ENCODE assay signal across 1 cellular context in genomic region chr17:43556292-43556691, GRCh38.
TF ChIP-seq lines count a peak whose summit lies in the region.

No MANE protein-coding gene starts in this region.

TF ChIP-seq in K562, 482 proteins besides CTCF, POLR2A, EP300 and RAD21 (continued from another document and continues in another):
- TF ChIP-seq ZNF318 (IDR thresholded peaks at IDR 0.05; ENCODE audit: borderline replicate concordance in 1 of 2, low read depth in 1 of 2): peak in 1 of 2 experiments; percentile 60; a peak in 2 of 4 replicates
- TF ChIP-seq ZNF431 (CRISPR knock-in tag; IDR thresholded peaks at IDR 0.05): no peak
- no peak for TF ChIP-seq ZNF224 (CRISPR knock-in tag; IDR thresholded peaks at IDR 0.05)
- TF ChIP-seq, protein P1, sequence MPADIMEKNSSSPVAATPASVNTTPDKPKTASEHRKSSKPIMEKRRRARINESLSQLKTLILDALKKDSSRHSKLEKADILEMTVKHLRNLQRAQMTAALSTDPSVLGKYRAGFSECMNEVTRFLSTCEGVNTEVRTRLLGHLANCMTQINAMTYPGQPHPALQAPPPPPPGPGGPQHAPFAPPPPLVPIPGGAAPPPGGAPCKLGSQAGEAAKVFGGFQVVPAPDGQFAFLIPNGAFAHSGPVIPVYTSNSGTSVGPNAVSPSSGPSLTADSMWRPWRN (IDR thresholded peaks at IDR 0.05; ENCODE audit: low read depth): peak; percentile 82
- no peak for TF ChIP-seq NCOA1 (IDR thresholded peaks at IDR 0.05; ENCODE audit: low read depth)
- peak; percentile 65 for TF ChIP-seq MTA3 (IDR thresholded peaks at IDR 0.05; ENCODE audit: borderline replicate concordance)
- peak; percentile 89 for TF ChIP-seq DPF2 (IDR thresholded peaks at IDR 0.05)
- TF ChIP-seq, protein P2, sequence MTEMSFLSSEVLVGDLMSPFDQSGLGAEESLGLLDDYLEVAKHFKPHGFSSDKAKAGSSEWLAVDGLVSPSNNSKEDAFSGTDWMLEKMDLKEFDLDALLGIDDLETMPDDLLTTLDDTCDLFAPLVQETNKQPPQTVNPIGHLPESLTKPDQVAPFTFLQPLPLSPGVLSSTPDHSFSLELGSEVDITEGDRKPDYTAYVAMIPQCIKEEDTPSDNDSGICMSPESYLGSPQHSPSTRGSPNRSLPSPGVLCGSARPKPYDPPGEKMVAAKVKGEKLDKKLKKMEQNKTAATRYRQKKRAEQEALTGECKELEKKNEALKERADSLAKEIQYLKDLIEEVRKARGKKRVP (CRISPR knock-in tag; IDR thresholded peaks at IDR 0.05): no peak
- no peak for TF ChIP-seq POU5F1 (IDR thresholded peaks at IDR 0.05; ENCODE audit: borderline replicate concordance, low read depth, low read length, partially characterized antibody)
- TF ChIP-seq, protein P3, sequence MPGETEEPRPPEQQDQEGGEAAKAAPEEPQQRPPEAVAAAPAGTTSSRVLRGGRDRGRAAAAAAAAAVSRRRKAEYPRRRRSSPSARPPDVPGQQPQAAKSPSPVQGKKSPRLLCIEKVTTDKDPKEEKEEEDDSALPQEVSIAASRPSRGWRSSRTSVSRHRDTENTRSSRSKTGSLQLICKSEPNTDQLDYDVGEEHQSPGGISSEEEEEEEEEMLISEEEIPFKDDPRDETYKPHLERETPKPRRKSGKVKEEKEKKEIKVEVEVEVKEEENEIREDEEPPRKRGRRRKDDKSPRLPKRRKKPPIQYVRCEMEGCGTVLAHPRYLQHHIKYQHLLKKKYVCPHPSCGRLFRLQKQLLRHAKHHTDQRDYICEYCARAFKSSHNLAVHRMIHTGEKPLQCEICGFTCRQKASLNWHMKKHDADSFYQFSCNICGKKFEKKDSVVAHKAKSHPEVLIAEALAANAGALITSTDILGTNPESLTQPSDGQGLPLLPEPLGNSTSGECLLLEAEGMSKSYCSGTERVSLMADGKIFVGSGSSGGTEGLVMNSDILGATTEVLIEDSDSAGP (CRISPR knock-in tag; IDR thresholded peaks at IDR 0.05): peak; percentile 89
- peak in 1 of 2 experiments; percentile 75; a peak in 1 of 4 replicates for TF ChIP-seq RCOR1 (IDR thresholded peaks at IDR 0.05; ENCODE audit: borderline replicate concordance in 1 of 2, low read depth in 2 of 2, low read length in 2 of 2)
- peak; percentile 76 for TF ChIP-seq ATF7 (IDR thresholded peaks at IDR 0.05)
- no peak for TF ChIP-seq ZNF184 (CRISPR knock-in tag; IDR thresholded peaks at IDR 0.05)
- 0 out of 4 replicates have a peak, but pooled peaks of 1 of the 2 experiments have one; percentile 21 for TF ChIP-seq MAZ (CRISPR knock-in tag; conservative IDR thresholded peaks at IDR 0.05 in 1 of 2, IDR thresholded peaks at IDR 0.05 in 1 of 2)
- peak; percentile 14; the same call in 1 of the 2 replicates for TF ChIP-seq L3MBTL2 (IDR thresholded peaks at IDR 0.05)
- no peak for TF ChIP-seq U2AF2 (optimal IDR thresholded peaks at IDR 0.05; ENCODE audit: low read depth, low read length)
- TF ChIP-seq, protein P4, sequence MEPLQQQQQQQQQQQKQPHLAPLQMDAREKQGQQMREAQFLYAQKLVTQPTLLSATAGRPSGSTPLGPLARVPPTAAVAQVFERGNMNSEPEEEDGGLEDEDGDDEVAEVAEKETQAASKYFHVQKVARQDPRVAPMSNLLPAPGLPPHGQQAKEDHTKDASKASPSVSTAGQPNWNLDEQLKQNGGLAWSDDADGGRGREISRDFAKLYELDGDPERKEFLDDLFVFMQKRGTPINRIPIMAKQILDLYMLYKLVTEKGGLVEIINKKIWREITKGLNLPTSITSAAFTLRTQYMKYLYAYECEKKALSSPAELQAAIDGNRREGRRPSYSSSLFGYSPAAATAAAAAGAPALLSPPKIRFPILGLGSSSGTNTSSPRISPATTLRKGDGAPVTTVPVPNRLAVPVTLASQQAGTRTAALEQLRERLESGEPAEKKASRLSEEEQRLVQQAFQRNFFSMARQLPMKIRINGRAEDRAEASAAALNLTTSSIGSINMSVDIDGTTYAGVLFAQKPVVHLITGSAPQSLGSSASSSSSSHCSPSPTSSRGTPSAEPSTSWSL (CRISPR knock-in tag; IDR thresholded peaks at IDR 0.05; ENCODE audit: borderline replicate concordance): no peak
- TF ChIP-seq KHSRP (IDR thresholded peaks at IDR 0.05): no peak
- TF ChIP-seq KDM5B (IDR thresholded peaks at IDR 0.05; ENCODE audit: insufficient replicate concordance, low read depth, low read length): no peak
- TF ChIP-seq CCAR2 (IDR thresholded peaks at IDR 0.05; ENCODE audit: low read depth, low read length): no peak
- peak; percentile 17; the same call in 1 of the 2 replicates for TF ChIP-seq KLF1 (tag; IDR thresholded peaks at IDR 0.05)
- TF ChIP-seq TAF9B (IDR thresholded peaks at IDR 0.05; ENCODE audit: partially characterized antibody): peak; percentile 56
- TF ChIP-seq ZNF134 (CRISPR knock-in tag; conservative IDR thresholded peaks at IDR 0.05): no peak
- TF ChIP-seq IRF2 (CRISPR knock-in tag; IDR thresholded peaks at IDR 0.05): no peak
- peak in 1 of 2 experiments; percentile 46; a peak in 2 of 4 replicates for TF ChIP-seq NRF1 (conservative IDR thresholded peaks at IDR 0.05 in 1 of 2, IDR thresholded peaks at IDR 0.05 in 1 of 2)
- no peak for TF ChIP-seq ZNF41 (CRISPR knock-in tag; conservative IDR thresholded peaks at IDR 0.05)
- peak; percentile 38; the same call in 1 of the 2 replicates for TF ChIP-seq E2F1 (CRISPR knock-in tag; IDR thresholded peaks at IDR 0.05)
- peak; percentile 99 for TF ChIP-seq MAFG (tag; conservative IDR thresholded peaks at IDR 0.05)
- peak; percentile 82 for TF ChIP-seq ARID1B (IDR thresholded peaks at IDR 0.05)
- TF ChIP-seq ZKSCAN8 (CRISPR knock-in tag; IDR thresholded peaks at IDR 0.05): no peak
- TF ChIP-seq, protein P5, sequence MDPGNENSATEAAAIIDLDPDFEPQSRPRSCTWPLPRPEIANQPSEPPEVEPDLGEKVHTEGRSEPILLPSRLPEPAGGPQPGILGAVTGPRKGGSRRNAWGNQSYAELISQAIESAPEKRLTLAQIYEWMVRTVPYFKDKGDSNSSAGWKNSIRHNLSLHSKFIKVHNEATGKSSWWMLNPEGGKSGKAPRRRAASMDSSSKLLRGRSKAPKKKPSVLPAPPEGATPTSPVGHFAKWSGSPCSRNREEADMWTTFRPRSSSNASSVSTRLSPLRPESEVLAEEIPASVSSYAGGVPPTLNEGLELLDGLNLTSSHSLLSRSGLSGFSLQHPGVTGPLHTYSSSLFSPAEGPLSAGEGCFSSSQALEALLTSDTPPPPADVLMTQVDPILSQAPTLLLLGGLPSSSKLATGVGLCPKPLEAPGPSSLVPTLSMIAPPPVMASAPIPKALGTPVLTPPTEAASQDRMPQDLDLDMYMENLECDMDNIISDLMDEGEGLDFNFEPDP (CRISPR knock-in tag; IDR thresholded peaks at IDR 0.05): no peak
- no peak for TF ChIP-seq DDX20 (tag; IDR thresholded peaks at IDR 0.05; ENCODE audit: low read depth)
- no peak for TF ChIP-seq ZBTB7A (IDR thresholded peaks at IDR 0.05; ENCODE audit: borderline replicate concordance, control insufficient read depth, low read depth, low read length)
- no peak for TF ChIP-seq NEUROD1 (IDR thresholded peaks at IDR 0.05; ENCODE audit: borderline replicate concordance, low read depth, low read length, partially characterized antibody)
- TF ChIP-seq BHLHE40 (IDR thresholded peaks at IDR 0.05; ENCODE audit: low read length): peak; percentile 83
- TF ChIP-seq ZSCAN32 (CRISPR knock-in tag; IDR thresholded peaks at IDR 0.05): no peak
- peak; percentile 33; the same call in 1 of the 2 replicates for TF ChIP-seq CBFA2T3 (IDR thresholded peaks at IDR 0.05)
- TF ChIP-seq NR2C2 (CRISPR knock-in tag; IDR thresholded peaks at IDR 0.05): no peak
- TF ChIP-seq NR2C2 (tag; IDR thresholded peaks at IDR 0.05): peak; percentile 93
- TF ChIP-seq, protein P6, sequence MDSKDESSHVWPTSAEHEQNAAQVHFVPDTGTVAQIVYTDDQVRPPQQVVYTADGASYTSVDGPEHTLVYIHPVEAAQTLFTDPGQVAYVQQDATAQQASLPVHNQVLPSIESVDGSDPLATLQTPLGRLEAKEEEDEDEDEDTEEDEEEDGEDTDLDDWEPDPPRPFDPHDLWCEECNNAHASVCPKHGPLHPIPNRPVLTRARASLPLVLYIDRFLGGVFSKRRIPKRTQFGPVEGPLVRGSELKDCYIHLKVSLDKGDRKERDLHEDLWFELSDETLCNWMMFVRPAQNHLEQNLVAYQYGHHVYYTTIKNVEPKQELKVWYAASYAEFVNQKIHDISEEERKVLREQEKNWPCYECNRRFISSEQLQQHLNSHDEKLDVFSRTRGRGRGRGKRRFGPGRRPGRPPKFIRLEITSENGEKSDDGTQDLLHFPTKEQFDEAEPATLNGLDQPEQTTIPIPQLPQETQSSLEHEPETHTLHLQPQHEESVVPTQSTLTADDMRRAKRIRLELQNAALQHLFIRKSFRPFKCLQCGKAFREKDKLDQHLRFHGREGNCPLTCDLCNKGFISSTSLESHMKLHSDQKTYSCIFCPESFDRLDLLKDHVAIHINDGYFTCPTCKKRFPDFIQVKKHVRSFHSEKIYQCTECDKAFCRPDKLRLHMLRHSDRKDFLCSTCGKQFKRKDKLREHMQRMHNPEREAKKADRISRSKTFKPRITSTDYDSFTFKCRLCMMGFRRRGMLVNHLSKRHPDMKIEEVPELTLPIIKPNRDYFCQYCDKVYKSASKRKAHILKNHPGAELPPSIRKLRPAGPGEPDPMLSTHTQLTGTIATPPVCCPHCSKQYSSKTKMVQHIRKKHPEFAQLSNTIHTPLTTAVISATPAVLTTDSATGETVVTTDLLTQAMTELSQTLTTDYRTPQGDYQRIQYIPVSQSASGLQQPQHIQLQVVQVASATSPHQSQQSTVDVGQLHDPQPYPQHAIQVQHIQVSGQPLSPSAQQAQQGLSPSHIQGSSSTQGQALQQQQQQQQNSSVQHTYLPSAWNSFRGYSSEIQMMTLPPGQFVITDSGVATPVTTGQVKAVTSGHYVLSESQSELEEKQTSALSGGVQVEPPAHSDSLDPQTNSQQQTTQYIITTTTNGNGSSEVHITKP (IDR thresholded peaks at IDR 0.05; ENCODE audit: partially characterized antibody): peak; percentile 94
- TF ChIP-seq CREM (IDR thresholded peaks at IDR 0.05; ENCODE audit: low read depth): peak; percentile 39; the same call in 1 of the 2 replicates
- no peak for TF ChIP-seq NFATC3 (IDR thresholded peaks at IDR 0.05)
- no peak for TF ChIP-seq ZNF197 (CRISPR knock-in tag; IDR thresholded peaks at IDR 0.05; ENCODE audit: low read depth)
- 0 out of 2 replicates have a peak, but pooled peaks have one; percentile 8 for TF ChIP-seq BCOR (IDR thresholded peaks at IDR 0.05)
- no peak for TF ChIP-seq ZNF766 (CRISPR knock-in tag; conservative IDR thresholded peaks at IDR 0.05)
- TF ChIP-seq TRIM24 (IDR thresholded peaks at IDR 0.05): peak; percentile 49 to 52; a peak in 2 of 4 replicates
- 0 out of 2 replicates have a peak, but pooled peaks have one; percentile 39 for TF ChIP-seq ELF4 (CRISPR knock-in tag; IDR thresholded peaks at IDR 0.05)
